Comparison of ENCODE assay signal across 12 cellular contexts in the genomic region with DNA sequence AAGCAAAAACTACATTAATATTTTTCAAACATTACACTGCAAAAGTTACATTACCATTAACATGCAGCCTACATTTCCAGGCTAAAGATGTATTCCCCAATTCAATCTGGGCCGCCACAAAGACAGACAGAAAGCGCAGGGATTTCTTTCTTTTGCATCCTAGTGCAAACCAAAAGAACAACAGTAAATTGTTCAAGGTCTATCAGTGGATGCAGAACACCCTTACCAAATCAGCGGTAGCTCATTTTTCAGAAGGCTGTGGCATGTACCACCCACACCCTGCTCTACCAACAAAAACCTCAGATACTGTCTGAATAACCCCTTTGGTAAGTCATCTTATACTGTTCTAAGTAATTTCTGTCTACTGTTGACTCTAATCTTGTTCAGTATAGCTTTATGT. TPM values are rescaled to one million over a fixed set of nuclear protein-coding genes. Genes with fewer than 3 reads are reported as not detected.
A peak's percentile ranks its signal among the peaks of the same experiment; 100 is the strongest.
DNase-seq lines count a peak whose midpoint lies in the region; ATAC-seq and TF ChIP-seq lines count a peak whose summit lies in the region.
"Had no signal": no experiment of that assay in that cellular context is flagged by ENCODE, and none has a peak within 500 bp of the region (broad histone marks: within the 10 kb centered on the region; RNA-seq: fewer than 3 reads in every experiment).

No MANE protein-coding gene starts in this region.

- H4K20me1 ChIP-seq in SK-N-SH (ENCODE audit: insufficient read depth) (peaks cover 80% of the 10 kb centered on the region), Karpas-422 (ENCODE audit: insufficient read depth, low read depth, low read length) (peaks cover 64% of the 10 kb centered on the region)

- CTCF ChIA-PET in SK-N-SH (lab: Yijun Ruan, JAX): no interaction called here

- no peaks in the 10 kb centered on the region for H3K27me3 ChIP-seq in SK-N-SH (ENCODE audit: insufficient read depth)
- H3K27me3 ChIP-seq in Karpas-422 (ENCODE audit: low read length): no peaks in the 10 kb centered on the region
- H3K27me3 ChIP-seq: tibial nerve had no signal

- no peak for TF ChIP-seq EP300 in SK-N-SH (IDR thresholded peaks at IDR 0.05; ENCODE audit: borderline replicate concordance in 1 of 2, low read depth in 1 of 2, low read length in 1 of 2)

- peaks cover 67% of the 10 kb centered on the region for H3K79me2 ChIP-seq in SK-N-SH (ENCODE audit: insufficient read depth)
- H3K79me2 ChIP-seq in Karpas-422 (ENCODE audit: low read length): peaks cover 43% of the 10 kb centered on the region

- H3K4me2 ChIP-seq in SK-N-SH (peak overlapping the region; percentile 97; the same call in 1 of the 2 replicates), Karpas-422 (ENCODE audit: low read depth, low read length, poor library complexity, severe bottlenecking) (no peak overlapping the region)

- ATAC-seq in SK-N-SH treated with all-trans-retinoic acid at 6 μM for 48 hours: no peak
- no peak for ATAC-seq in naive thymus-derived CD8-positive, alpha-beta T cell
- ATAC-seq in GM21360 (IDR thresholded peaks at IDR 0.05; ENCODE audit: unreplicated experiment): no peak
- ATAC-seq in GM21529 (IDR thresholded peaks at IDR 0.05; ENCODE audit: unreplicated experiment): no peak

- DNase-seq in SK-N-SH: no peak
- DNase-seq in Karpas-422: peak; percentile 29
- no peak for DNase-seq in naive thymus-derived CD8-positive, alpha-beta T cell
- DNase-seq in NCI-H2081 treated with DMSO at 0.1 percent for 48 hours (lab: John Stamatoyannopoulos, UW): no peak
- DNase-seq: DMS53, NCI-H2029 had no signal

- H2AFZ ChIP-seq in SK-N-SH (ENCODE audit: low read depth) (no peak overlapping the region), Karpas-422 (ENCODE audit: low read length) (no peak overlapping the region)

- peak overlapping the region in 4 of 5 experiments; percentile 20 to 99 (median 99) for H3K4me3 Mint-ChIP-seq in brain
- H3K4me3 Mint-ChIP-seq in naive thymus-derived CD8-positive, alpha-beta T cell: peak overlapping the region in 8 of 10 donors; percentile 24 to 97 (median 61)

- peak overlapping the region in 2 of 5 experiments; percentile 2 to 61 for H3K27ac Mint-ChIP-seq in brain
- H3K27ac Mint-ChIP-seq in naive thymus-derived CD8-positive, alpha-beta T cell: peak overlapping the region; percentile 0 to 100 (median 80)

- no peak for TF ChIP-seq CTCF in SK-N-SH (IDR thresholded peaks at IDR 0.05)
- TF ChIP-seq CTCF in brain (conservative IDR thresholded peaks at IDR 0.05): no peak

- no peaks in the 10 kb centered on the region for H3K9me3 Mint-ChIP-seq in brain
- no peaks in the 10 kb centered on the region for H3K9me3 Mint-ChIP-seq in naive thymus-derived CD8-positive, alpha-beta T cell

- H3K4me3 ChIP-seq in SK-N-SH (ENCODE audit: low read depth in 2 of 2, low read length in 1 of 2) (no peak overlapping the region), Karpas-422 (ENCODE audit: low read length) (no peak overlapping the region)
- H3K4me3 ChIP-seq: tibial nerve had no signal

- H3K9me3 ChIP-seq in SK-N-SH (no peaks in the 10 kb centered on the region), Karpas-422 (ENCODE audit: low read length) (no peaks in the 10 kb centered on the region)
- H3K9me3 ChIP-seq: tibial nerve had no signal

- H3K4me1 ChIP-seq in SK-N-SH (ENCODE audit: control insufficient read depth in 1 of 2, insufficient read depth in 2 of 2, low read depth in 1 of 2, low read length in 1 of 2) (peaks cover 10 to 46% of the 10 kb centered on the region in 2 experiments; a peak in 3 of 4 replicates), Karpas-422 (ENCODE audit: low read length) (peaks cover 33% of the 10 kb centered on the region)

- 95% methylated on average over 3 of the region's 3 CpGs for WGBS in SK-N-SH (ENCODE audit: low lambda C conversion rate)

- H3K36me3 ChIP-seq in SK-N-SH (replicated peaks in 1 of 2; ENCODE audit: control insufficient read depth in 1 of 2, insufficient read depth in 2 of 2, low read length in 1 of 2) (peaks cover 56 to 61% of the 10 kb centered on the region in 2 experiments), Karpas-422 (ENCODE audit: insufficient read depth, low read length) (peaks cover 44% of the 10 kb centered on the region)

- H3K36me3 Mint-ChIP-seq in brain: peaks cover 66% of the 10 kb centered on the region
- peaks cover 17 to 55% (median 33%) of the 10 kb centered on the region in 3 donors for H3K36me3 Mint-ChIP-seq in naive thymus-derived CD8-positive, alpha-beta T cell

- peaks cover 63% of the 10 kb centered on the region for H3K4me1 Mint-ChIP-seq in brain
- peaks cover 54 to 93% (median 86%) of the 10 kb centered on the region in 4 donors for H3K4me1 Mint-ChIP-seq in naive thymus-derived CD8-positive, alpha-beta T cell

- no peak overlapping the region for H3K27ac ChIP-seq in SK-N-SH (ENCODE audit: low read depth in 2 of 2, low read length in 1 of 2)
- H3K27ac ChIP-seq in Karpas-422 (ENCODE audit: low read length): no peak overlapping the region
- H3K27ac ChIP-seq: 22Rv1 had no signal

- peaks cover 79% of the 10 kb centered on the region for H3F3A ChIP-seq in SK-N-SH (replicated peaks; ENCODE audit: insufficient read depth)

- H3K9me2 ChIP-seq in SK-N-SH (no peaks in the 10 kb centered on the region), Karpas-422 (replicated peaks; ENCODE audit: insufficient read depth, low read length) (no peaks in the 10 kb centered on the region)

- H3K27me3 Mint-ChIP-seq in brain: peaks cover 15% of the 10 kb centered on the region
- peaks cover 0 to 4% (median 0%) of the 10 kb centered on the region in 5 donors for H3K27me3 Mint-ChIP-seq in naive thymus-derived CD8-positive, alpha-beta T cell

- no peak for TF ChIP-seq RAD21 in SK-N-SH (IDR thresholded peaks at IDR 0.05; ENCODE audit: low read length)

- POLR2A ChIA-PET in SK-N-SH (lab: Yijun Ruan, JAX): no interaction called here
- POLR2A ChIA-PET in naive thymus-derived CD8-positive, alpha-beta T cell (lab: Charles Lee): interaction anchor here (0.7 to 1.0 kb wide), 3 partner anchors 8 to 30 kb away, joined by 3 to 4 read pairs (median 3); no protein-coding TSS in a partner anchor

- H3K9ac ChIP-seq in SK-N-SH (no peak overlapping the region), Karpas-422 (ENCODE audit: low read length) (no peak overlapping the region)

TF ChIP-seq in SK-N-SH, 30 proteins besides CTCF, POLR2A, EP300 and RAD21:
- no peak for TF ChIP-seq SMC3 (IDR thresholded peaks at IDR 0.05; ENCODE audit: low read depth, low read length)
- TF ChIP-seq MXI1 (IDR thresholded peaks at IDR 0.05; ENCODE audit: low read depth, low read length): no peak
TF ChIP-seq in SK-N-SH: peak in this region for 0.

TF ChIP-seq in SK-N-SH treated with all-trans-retinoic acid at 6 μM for 48 hours, 23 proteins besides CTCF, POLR2A, EP300 and RAD21 (continues in another document):
- TF ChIP-seq ARNTL (CRISPR knock-in tag; IDR thresholded peaks at IDR 0.05; ENCODE audit: borderline replicate concordance, low read depth): no peak
- TF ChIP-seq ESRRG (CRISPR knock-in tag; IDR thresholded peaks at IDR 0.05): no peak
- no peak for TF ChIP-seq ZC3H10 (CRISPR knock-in tag; IDR thresholded peaks at IDR 0.05)
- no peak for TF ChIP-seq BACH2 (CRISPR knock-in tag; IDR thresholded peaks at IDR 0.05; ENCODE audit: borderline replicate concordance)
- TF ChIP-seq, protein P1, sequence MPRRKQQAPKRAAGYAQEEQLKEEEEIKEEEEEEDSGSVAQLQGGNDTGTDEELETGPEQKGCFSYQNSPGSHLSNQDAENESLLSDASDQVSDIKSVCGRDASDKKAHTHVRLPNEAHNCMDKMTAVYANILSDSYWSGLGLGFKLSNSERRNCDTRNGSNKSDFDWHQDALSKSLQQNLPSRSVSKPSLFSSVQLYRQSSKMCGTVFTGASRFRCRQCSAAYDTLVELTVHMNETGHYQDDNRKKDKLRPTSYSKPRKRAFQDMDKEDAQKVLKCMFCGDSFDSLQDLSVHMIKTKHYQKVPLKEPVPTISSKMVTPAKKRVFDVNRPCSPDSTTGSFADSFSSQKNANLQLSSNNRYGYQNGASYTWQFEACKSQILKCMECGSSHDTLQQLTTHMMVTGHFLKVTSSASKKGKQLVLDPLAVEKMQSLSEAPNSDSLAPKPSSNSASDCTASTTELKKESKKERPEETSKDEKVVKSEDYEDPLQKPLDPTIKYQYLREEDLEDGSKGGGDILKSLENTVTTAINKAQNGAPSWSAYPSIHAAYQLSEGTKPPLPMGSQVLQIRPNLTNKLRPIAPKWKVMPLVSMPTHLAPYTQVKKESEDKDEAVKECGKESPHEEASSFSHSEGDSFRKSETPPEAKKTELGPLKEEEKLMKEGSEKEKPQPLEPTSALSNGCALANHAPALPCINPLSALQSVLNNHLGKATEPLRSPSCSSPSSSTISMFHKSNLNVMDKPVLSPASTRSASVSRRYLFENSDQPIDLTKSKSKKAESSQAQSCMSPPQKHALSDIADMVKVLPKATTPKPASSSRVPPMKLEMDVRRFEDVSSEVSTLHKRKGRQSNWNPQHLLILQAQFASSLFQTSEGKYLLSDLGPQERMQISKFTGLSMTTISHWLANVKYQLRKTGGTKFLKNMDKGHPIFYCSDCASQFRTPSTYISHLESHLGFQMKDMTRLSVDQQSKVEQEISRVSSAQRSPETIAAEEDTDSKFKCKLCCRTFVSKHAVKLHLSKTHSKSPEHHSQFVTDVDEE (CRISPR knock-in tag; IDR thresholded peaks at IDR 0.05): no peak
- TF ChIP-seq ZFP3 (CRISPR knock-in tag; IDR thresholded peaks at IDR 0.05): no peak
- no peak for TF ChIP-seq ZNF565 (CRISPR knock-in tag; conservative IDR thresholded peaks at IDR 0.05; ENCODE audit: low read depth)
- TF ChIP-seq CREB5 (CRISPR knock-in tag; IDR thresholded peaks at IDR 0.05; ENCODE audit: low read depth): no peak
- no peak for TF ChIP-seq ZNF8 (CRISPR knock-in tag; IDR thresholded peaks at IDR 0.05)
- no peak for TF ChIP-seq RARB (CRISPR knock-in tag; IDR thresholded peaks at IDR 0.05)

RNA-seq across cellular contexts. Expression of gene TPT1, which starts 3.6 kb away (rescaled TPM):
- polyA plus RNA-seq in SK-N-SH (2012; rRNA removed) (1,919 and 2,653 TPM in 2 replicates), brain (ENCODE audit: insufficient read depth, low read depth, low replicate concordance) (2,324 TPM)
- 3,224 and 4,461 TPM in 2 replicates for polyA plus RNA-seq in SK-N-SH (2012; cell fraction: cytosol; rRNA removed)
- polyA plus RNA-seq in SK-N-SH (2012; cell fraction: nucleus; rRNA removed): 453 and 593 TPM in 2 replicates
- 2,059 and 2,102 TPM in 2 replicates for total RNA-seq in Karpas-422 (2014; rRNA removed; shearing (Covaris generic); ENCODE audit: low replicate concordance)
- total RNA-seq in naive thymus-derived CD8-positive, alpha-beta T cell: over 10,000 TPM; 10,139 to 10,909 TPM
- 1,000 to 10,000 TPM; 3,681 to 4,532 (median 4,400) TPM for polyA plus RNA-seq in naive thymus-derived CD8-positive, alpha-beta T cell
